Comparison of ENCODE assay signal across 1 cellular context in the genomic region with DNA sequence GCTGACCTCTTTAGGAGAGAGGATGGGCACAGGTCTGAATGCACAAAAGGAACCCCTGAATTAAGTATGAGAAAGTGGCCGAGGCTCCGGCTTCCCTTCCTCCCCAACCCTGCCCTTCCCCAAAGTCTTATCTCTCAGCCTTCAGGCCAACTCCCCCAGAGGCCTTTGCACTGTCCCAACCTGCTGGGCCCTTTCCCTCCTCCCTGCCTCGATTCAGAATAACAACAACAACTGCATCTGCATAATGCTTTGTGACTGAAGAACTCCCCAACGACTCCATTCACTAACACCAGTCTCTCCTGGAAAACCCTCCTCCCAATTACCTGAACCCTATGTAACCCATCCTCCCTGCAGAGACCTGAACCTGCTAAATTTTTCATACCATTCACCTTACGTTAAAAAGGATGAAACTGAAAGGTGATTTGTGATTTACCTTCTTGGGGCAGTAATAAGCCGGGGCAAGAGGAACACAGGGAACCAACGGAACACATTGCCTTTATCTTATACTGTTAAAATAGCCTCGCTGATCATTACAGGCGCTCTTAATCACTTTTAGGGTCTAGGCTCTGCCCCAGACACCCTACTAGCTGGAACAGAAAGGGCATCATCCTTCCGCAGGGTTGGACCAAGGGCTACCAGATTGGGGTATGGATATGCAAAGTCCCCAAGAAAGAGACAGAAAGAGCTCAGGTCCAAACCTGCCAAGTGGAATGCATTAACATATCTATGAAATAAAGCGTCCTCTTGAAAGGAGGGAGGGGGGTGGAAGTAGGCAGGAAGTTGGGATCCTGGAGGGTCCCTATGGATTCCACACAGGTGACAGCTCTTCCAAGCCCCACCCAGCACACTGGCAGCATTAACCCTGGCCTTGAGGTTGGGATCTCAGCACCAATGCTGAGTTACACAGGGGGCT.
TF ChIP-seq lines count a peak whose summit lies in the region.

No MANE protein-coding gene starts in this region.

TF ChIP-seq in WTC11, 78 proteins besides CTCF, POLR2A, EP300 and RAD21 (continued from another document):
- TF ChIP-seq, protein P1, sequence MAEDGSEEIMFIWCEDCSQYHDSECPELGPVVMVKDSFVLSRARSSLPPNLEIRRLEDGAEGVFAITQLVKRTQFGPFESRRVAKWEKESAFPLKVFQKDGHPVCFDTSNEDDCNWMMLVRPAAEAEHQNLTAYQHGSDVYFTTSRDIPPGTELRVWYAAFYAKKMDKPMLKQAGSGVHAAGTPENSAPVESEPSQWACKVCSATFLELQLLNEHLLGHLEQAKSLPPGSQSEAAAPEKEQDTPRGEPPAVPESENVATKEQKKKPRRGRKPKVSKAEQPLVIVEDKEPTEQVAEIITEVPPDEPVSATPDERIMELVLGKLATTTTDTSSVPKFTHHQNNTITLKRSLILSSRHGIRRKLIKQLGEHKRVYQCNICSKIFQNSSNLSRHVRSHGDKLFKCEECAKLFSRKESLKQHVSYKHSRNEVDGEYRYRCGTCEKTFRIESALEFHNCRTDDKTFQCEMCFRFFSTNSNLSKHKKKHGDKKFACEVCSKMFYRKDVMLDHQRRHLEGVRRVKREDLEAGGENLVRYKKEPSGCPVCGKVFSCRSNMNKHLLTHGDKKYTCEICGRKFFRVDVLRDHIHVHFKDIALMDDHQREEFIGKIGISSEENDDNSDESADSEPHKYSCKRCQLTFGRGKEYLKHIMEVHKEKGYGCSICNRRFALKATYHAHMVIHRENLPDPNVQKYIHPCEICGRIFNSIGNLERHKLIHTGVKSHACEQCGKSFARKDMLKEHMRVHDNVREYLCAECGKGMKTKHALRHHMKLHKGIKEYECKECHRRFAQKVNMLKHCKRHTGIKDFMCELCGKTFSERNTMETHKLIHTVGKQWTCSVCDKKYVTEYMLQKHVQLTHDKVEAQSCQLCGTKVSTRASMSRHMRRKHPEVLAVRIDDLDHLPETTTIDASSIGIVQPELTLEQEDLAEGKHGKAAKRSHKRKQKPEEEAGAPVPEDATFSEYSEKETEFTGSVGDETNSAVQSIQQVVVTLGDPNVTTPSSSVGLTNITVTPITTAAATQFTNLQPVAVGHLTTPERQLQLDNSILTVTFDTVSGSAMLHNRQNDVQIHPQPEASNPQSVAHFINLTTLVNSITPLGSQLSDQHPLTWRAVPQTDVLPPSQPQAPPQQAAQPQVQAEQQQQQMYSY (CRISPR knock-in tag; IDR thresholded peaks at IDR 0.05): no peak
- TF ChIP-seq ZNF121 (CRISPR knock-in tag; IDR thresholded peaks at IDR 0.05) (peak; percentile 92), GABPB1 (CRISPR knock-in tag; IDR thresholded peaks at IDR 0.05) (no peak), NFYB (CRISPR knock-in tag; conservative IDR thresholded peaks at IDR 0.05; ENCODE audit: low read depth) (no peak), JAZF1 (CRISPR knock-in tag; IDR thresholded peaks at IDR 0.05) (no peak), JUN (CRISPR knock-in tag; IDR thresholded peaks at IDR 0.05) (no peak), IRF2 (CRISPR knock-in tag; IDR thresholded peaks at IDR 0.05; ENCODE audit: borderline replicate concordance, low read depth) (no peak), ZNF138 (CRISPR knock-in tag; conservative IDR thresholded peaks at IDR 0.05) (no peak)
- TF ChIP-seq, protein P2, sequence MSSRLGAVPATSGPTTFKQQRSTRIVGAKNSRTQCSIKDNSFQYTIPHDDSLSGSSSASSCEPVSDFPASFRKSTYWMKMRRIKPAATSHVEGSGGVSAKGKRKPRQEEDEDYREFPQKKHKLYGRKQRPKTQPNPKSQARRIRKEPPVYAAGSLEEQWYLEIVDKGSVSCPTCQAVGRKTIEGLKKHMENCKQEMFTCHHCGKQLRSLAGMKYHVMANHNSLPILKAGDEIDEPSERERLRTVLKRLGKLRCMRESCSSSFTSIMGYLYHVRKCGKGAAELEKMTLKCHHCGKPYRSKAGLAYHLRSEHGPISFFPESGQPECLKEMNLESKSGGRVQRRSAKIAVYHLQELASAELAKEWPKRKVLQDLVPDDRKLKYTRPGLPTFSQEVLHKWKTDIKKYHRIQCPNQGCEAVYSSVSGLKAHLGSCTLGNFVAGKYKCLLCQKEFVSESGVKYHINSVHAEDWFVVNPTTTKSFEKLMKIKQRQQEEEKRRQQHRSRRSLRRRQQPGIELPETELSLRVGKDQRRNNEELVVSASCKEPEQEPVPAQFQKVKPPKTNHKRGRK (CRISPR knock-in tag; IDR thresholded peaks at IDR 0.05; ENCODE audit: borderline replicate concordance): no peak
- TF ChIP-seq, protein P3, sequence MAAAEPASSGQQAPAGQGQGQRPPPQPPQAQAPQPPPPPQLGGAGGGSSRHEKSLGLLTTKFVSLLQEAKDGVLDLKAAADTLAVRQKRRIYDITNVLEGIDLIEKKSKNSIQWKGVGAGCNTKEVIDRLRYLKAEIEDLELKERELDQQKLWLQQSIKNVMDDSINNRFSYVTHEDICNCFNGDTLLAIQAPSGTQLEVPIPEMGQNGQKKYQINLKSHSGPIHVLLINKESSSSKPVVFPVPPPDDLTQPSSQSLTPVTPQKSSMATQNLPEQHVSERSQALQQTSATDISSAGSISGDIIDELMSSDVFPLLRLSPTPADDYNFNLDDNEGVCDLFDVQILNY (CRISPR knock-in tag; IDR thresholded peaks at IDR 0.05): no peak
- TF ChIP-seq, protein P4, sequence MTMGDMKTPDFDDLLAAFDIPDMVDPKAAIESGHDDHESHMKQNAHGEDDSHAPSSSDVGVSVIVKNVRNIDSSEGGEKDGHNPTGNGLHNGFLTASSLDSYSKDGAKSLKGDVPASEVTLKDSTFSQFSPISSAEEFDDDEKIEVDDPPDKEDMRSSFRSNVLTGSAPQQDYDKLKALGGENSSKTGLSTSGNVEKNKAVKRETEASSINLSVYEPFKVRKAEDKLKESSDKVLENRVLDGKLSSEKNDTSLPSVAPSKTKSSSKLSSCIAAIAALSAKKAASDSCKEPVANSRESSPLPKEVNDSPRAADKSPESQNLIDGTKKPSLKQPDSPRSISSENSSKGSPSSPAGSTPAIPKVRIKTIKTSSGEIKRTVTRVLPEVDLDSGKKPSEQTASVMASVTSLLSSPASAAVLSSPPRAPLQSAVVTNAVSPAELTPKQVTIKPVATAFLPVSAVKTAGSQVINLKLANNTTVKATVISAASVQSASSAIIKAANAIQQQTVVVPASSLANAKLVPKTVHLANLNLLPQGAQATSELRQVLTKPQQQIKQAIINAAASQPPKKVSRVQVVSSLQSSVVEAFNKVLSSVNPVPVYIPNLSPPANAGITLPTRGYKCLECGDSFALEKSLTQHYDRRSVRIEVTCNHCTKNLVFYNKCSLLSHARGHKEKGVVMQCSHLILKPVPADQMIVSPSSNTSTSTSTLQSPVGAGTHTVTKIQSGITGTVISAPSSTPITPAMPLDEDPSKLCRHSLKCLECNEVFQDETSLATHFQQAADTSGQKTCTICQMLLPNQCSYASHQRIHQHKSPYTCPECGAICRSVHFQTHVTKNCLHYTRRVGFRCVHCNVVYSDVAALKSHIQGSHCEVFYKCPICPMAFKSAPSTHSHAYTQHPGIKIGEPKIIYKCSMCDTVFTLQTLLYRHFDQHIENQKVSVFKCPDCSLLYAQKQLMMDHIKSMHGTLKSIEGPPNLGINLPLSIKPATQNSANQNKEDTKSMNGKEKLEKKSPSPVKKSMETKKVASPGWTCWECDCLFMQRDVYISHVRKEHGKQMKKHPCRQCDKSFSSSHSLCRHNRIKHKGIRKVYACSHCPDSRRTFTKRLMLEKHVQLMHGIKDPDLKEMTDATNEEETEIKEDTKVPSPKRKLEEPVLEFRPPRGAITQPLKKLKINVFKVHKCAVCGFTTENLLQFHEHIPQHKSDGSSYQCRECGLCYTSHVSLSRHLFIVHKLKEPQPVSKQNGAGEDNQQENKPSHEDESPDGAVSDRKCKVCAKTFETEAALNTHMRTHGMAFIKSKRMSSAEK (CRISPR knock-in tag; IDR thresholded peaks at IDR 0.05; ENCODE audit: borderline replicate concordance): no peak
